Comparison of ENCODE assay signal across 17 cellular contexts in the genomic region with DNA sequence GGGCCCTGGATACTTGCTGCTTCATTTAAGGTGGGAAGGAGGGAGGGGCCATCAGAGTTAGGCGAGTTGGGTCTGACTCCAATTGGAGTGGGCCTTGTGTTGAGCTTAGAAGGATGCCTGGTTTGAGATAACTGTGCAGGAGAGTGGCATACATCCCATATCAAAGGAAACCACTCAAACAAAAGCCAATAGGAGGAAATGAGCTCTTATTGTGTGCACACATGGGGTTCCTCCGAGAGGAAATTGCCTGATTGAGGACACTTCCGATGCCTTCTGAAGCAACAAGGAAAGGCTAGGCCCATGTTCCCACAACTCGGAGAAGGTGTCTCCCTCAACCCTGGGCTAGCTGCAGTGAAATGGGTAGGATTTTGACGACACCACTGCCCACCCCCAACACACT. TPM values are rescaled to one million over a fixed set of nuclear protein-coding genes. Genes with fewer than 3 reads are reported as not detected.
DNase-seq lines count a peak whose midpoint lies in the region; ATAC-seq and TF ChIP-seq lines count a peak whose summit lies in the region.
"Had no signal": no experiment of that assay in that cellular context is flagged by ENCODE, and none has a peak within 500 bp of the region (broad histone marks: within the 10 kb centered on the region; RNA-seq: fewer than 3 reads in every experiment).

No MANE protein-coding gene starts in this region.

- no peaks in the 10 kb centered on the region for H3K27me3 Mint-ChIP-seq in neural crest cell (ENCODE audit: low read depth)
- H3K27me3 Mint-ChIP-seq: B cell; brain; effector memory CD8-positive, alpha-beta T cell had no signal

- peak overlapping the region; percentile 60 to 73 for H3K27ac ChIP-seq in ascending aorta
- peak overlapping the region in 3 of 4 donors; percentile 69 to 80 (median 72) for H3K27ac ChIP-seq in upper lobe of left lung
- H3K27ac ChIP-seq: neutrophil had no signal

- H3K4me1 Mint-ChIP-seq in neural crest cell: peaks cover 77% of the 10 kb centered on the region

- no peak for TF ChIP-seq CTCF in ascending aorta (IDR thresholded peaks at IDR 0.05)
- no peak for TF ChIP-seq CTCF in neural crest cell (conservative IDR thresholded peaks at IDR 0.05)
- no peak for TF ChIP-seq CTCF in upper lobe of left lung (IDR thresholded peaks at IDR 0.05)

- H3K9me3 ChIP-seq in ascending aorta (no peaks in the 10 kb centered on the region), upper lobe of left lung (no peaks in the 10 kb centered on the region)
- H3K9me3 ChIP-seq: neutrophil had no signal

- TF ChIP-seq EP300 in upper lobe of left lung (IDR thresholded peaks at IDR 0.05): peak in 2 of 4 donors; percentile 69 to 78

- H3K27ac Mint-ChIP-seq in neural crest cell (ENCODE audit: unreplicated experiment): peak overlapping the region; percentile 23
- H3K27ac Mint-ChIP-seq: B cell; effector memory CD8-positive, alpha-beta T cell had no signal

- H3K4me3 ChIP-seq in ascending aorta (no peak overlapping the region), upper lobe of left lung (no peak overlapping the region)

- no peak for TF ChIP-seq POLR2A in upper lobe of left lung (IDR thresholded peaks at IDR 0.05)

- H3K27me3 ChIP-seq in ascending aorta: no peaks in the 10 kb centered on the region
- H3K27me3 ChIP-seq in upper lobe of left lung: no peaks in the 10 kb centered on the region

- ATAC-seq in left cardiac atrium (peak; percentile 31 to 36), upper lobe of left lung (ENCODE audit: low FRiP score in 2 of 2) (no peak), GM19397 (IDR thresholded peaks at IDR 0.05; ENCODE audit: unreplicated experiment) (no peak)
- ATAC-seq: effector memory CD8-positive, alpha-beta T cell; HCT116 had no signal

- WGBS in upper lobe of left lung, 2 donors: 44 to 51% methylated on average over 5 of the region's 5 CpGs

- no peaks in the 10 kb centered on the region for H3K36me3 ChIP-seq in ascending aorta
- no peaks in the 10 kb centered on the region for H3K36me3 ChIP-seq in upper lobe of left lung
- H3K36me3 ChIP-seq: neutrophil had no signal

- no peak overlapping the region for H3K4me3 Mint-ChIP-seq in neural crest cell
- H3K4me3 Mint-ChIP-seq: B cell; brain; effector memory CD8-positive, alpha-beta T cell had no signal

- no peaks in the 10 kb centered on the region for H3K9me3 Mint-ChIP-seq in neural crest cell
- H3K9me3 Mint-ChIP-seq: brain; effector memory CD8-positive, alpha-beta T cell had no signal

- intact Hi-C loops in ascending aorta (cut with DNase I) (no loop called here), left cardiac atrium (cut with DNase I) (no loop called here)

- DNase-seq in ascending aorta (ENCODE audit: low spot score in 2 of 2): no peak
- DNase-seq in left cardiac atrium: no peak
- DNase-seq in neural crest cell (ENCODE audit: low read depth, low spot score): no peak
- no peak for DNase-seq in upper lobe of left lung
- no peak for DNase-seq in COLO829 (ENCODE audit: low spot score)
- DNase-seq in H4 (ENCODE audit: low spot score): no peak
- DNase-seq: activated CD8-positive, alpha-beta memory T cell treated with anti-CD3 and anti-CD28 coated beads, Interleukin-2, amount 50 U/mL, for 4 hours; activated naive CD4-positive, alpha-beta T cell; effector memory CD8-positive, alpha-beta T cell; KBM-7; NCI-H1092 treated with DMSO at 0.1 percent for 48 hours; T-helper 2 cell had no signal

- H3K4me1 ChIP-seq in ascending aorta (peaks cover 5 to 63% of the 10 kb centered on the region in 2 donors), upper lobe of left lung (peaks cover 75 to 81% (median 78%) of the 10 kb centered on the region in 4 donors)

- peaks cover 2% of the 10 kb centered on the region for H3K36me3 Mint-ChIP-seq in neural crest cell (ENCODE audit: low read depth)

RNA-seq across cellular contexts. Expression of a gene that starts 19.6 kb away (rescaled TPM):
- total RNA-seq in ascending aorta: 38.7 TPM
- 10 to 100 TPM; 52.0 to 60.3 TPM for total RNA-seq in left cardiac atrium
- total RNA-seq in neural crest cell: 16.9 and 18.7 TPM in 2 replicates
- 10 to 100 TPM; 40.9 to 78.4 (median 51.3) TPM for total RNA-seq in upper lobe of left lung
- 13.7 and 28.0 TPM in 2 replicates for total RNA-seq in H4 (2014; rRNA removed; shearing (Covaris generic))

Comparison
In these comparisons a context has a peak if more than half of its experiments do, and no peak if none do; other contexts are left out.
1. ATAC-seq: peak in left cardiac atrium (2 of 2); none in upper lobe of left lung (0 of 2) and GM19397 (single experiment).